9 cellular contexts compared by ENCODE assay signal in the genomic region with DNA sequence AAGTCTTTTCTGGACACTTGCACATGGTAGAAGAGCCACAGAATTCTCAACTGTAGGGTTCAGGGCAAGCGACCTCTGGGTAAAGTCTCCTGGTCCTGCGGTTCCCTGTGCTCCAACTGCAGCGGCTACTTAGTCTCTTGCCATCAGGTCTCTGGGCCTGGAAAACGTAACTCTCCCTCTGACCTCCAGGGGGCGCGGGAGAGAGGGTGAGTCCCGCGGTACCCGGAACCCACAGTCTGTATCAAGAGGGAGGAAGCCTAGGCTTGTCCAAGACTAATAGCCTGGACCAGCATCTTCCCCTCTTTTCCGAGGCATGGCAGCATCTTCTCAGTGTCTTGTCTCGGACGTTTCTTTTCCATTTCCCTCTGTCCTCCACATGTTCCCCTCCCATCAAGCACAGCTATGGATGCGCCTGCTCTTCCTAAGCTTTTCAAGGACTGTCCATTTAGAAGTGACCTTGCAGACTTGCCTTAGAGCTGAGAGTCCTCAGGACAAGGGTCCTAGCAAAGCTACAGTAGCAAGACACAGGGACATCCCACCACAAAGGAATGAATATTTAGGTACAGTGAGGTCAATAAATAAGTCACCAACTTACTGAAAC. TPM values are rescaled to one million over a fixed set of nuclear protein-coding genes. Genes with fewer than 3 reads are reported as not detected.
A peak's percentile ranks its signal among the peaks of the same experiment; 100 is the strongest.
DNase-seq lines count a peak whose midpoint lies in the region; ATAC-seq and TF ChIP-seq lines count a peak whose summit lies in the region.
"Had no signal": no experiment of that assay in that cellular context is flagged by ENCODE, and none has a peak within 500 bp of the region (broad histone marks: within the 10 kb centered on the region; RNA-seq: fewer than 3 reads in every experiment).

No MANE protein-coding gene starts in this region.

- H3K9ac ChIP-seq in neuronal stem cell (ENCODE audit: low read depth, low read length, poor library complexity) = no peak overlapping the region

- H4K8ac ChIP-seq in neuronal stem cell (ENCODE audit: low read depth, low read length) = no peak overlapping the region

- H3K27ac Mint-ChIP-seq in CD4-positive, alpha-beta T cell = no peak overlapping the region
- H3K27ac Mint-ChIP-seq in activated CD8-positive, alpha-beta T cell treated with anti-CD3 and anti-CD28 coated beads, Interleukin-2, amount 10 ng/mL, durations not matched to agents 7 days and 5 days = no peak overlapping the region
- H3K27ac Mint-ChIP-seq: stimulated activated naive CD8-positive, alpha-beta T cell treated with anti-CD3 and anti-CD28 coated beads, Interleukin-15, Interleukin-2, amounts not matched to agents 100 ng/mL and 50 ng/mL, for 24 hours had no signal

- no peak overlapping the region for H3K4me2 ChIP-seq in neuronal stem cell (ENCODE audit: insufficient read depth, low read length, poor library complexity, severe bottlenecking)

- no peak overlapping the region for H3K18ac ChIP-seq in neuronal stem cell (ENCODE audit: low read length)

- no peak overlapping the region for H2BK5ac ChIP-seq in neuronal stem cell (ENCODE audit: low read length)

- peak; percentile 14 to 58 (median 25) for DNase-seq in CD4-positive, alpha-beta T cell
- DNase-seq in NCI-H748 treated with DMSO at 0.1 percent for 48 hours (lab: John Stamatoyannopoulos, UW) (peak; percentile 55), epithelial cell of proximal tubule (ENCODE audit: low read depth) (no peak), neuronal stem cell (ENCODE audit: low spot score) (peak; percentile 62), aorta (peak; percentile 60 to 78), DMS114 treated with DMSO at 0.1 percent for 48 hours (lab: John Stamatoyannopoulos, UW; ENCODE audit: unreplicated experiment) (no peak)
- DNase-seq in activated CD8-positive, alpha-beta T cell treated with anti-CD3 and anti-CD28 coated beads, Interleukin-2, amount 10 ng/mL, durations not matched to agents 7 days and 5 days = peak; percentile 70

- ATAC-seq in CD4-positive, alpha-beta T cell (ENCODE audit: poor library complexity) = peak; percentile 48
- peak; percentile 72 for ATAC-seq in GM21390 (IDR thresholded peaks at IDR 0.05; ENCODE audit: unreplicated experiment)
- peak; percentile 85 for ATAC-seq in activated CD8-positive, alpha-beta T cell treated with anti-CD3 and anti-CD28 coated beads, Interleukin-2, amount 10 ng/mL, durations not matched to agents 7 days and 5 days
- peak; percentile 73 for ATAC-seq in aorta (ENCODE audit: low FRiP score)

- no peaks in the 10 kb centered on the region for H3K9me3 Mint-ChIP-seq in CD4-positive, alpha-beta T cell
- no peaks in the 10 kb centered on the region for H3K9me3 Mint-ChIP-seq in activated CD8-positive, alpha-beta T cell treated with anti-CD3 and anti-CD28 coated beads, Interleukin-2, amount 10 ng/mL, durations not matched to agents 7 days and 5 days (ENCODE audit: insufficient read depth)
- H3K9me3 Mint-ChIP-seq: stimulated activated naive CD8-positive, alpha-beta T cell treated with anti-CD3 and anti-CD28 coated beads, Interleukin-15, Interleukin-2, amounts not matched to agents 100 ng/mL and 50 ng/mL, for 24 hours had no signal

- CTCF ChIA-PET in CD4-positive, alpha-beta T cell (lab: Charles Lee) = interaction anchor here (0.6 to 1.1 kb wide), 5 partner anchors 8 to 135 kb away, joined by 3 to 5 read pairs (median 3); no protein-coding TSS in a partner anchor
- CTCF ChIA-PET in activated CD8-positive, alpha-beta T cell treated with anti-CD3 and anti-CD28 coated beads, Interleukin-2, amount 10 ng/mL, durations not matched to agents 7 days and 5 days (lab: Charles Lee) = interaction anchor here (0.6 to 1.7 kb wide), 9 partner anchors 9 to 446 kb away, joined by 3 to 6 read pairs (median 4); no protein-coding TSS in a partner anchor

- H2BK12ac ChIP-seq in neuronal stem cell (ENCODE audit: low read length) = no peak overlapping the region

- no peaks in the 10 kb centered on the region for H3K79me1 ChIP-seq in neuronal stem cell (ENCODE audit: low read depth, low read length)

- no peak overlapping the region for H2BK15ac ChIP-seq in neuronal stem cell (ENCODE audit: low read length)

- H3K9me3 ChIP-seq in CD4-positive, alpha-beta T cell (ENCODE audit: control insufficient read depth, low read length) = no peaks in the 10 kb centered on the region
- H3K9me3 ChIP-seq in neuronal stem cell (replicated peaks in 1 of 2; ENCODE audit: control insufficient read depth in 2 of 2, insufficient read depth in 1 of 2, low read depth in 1 of 2, low read length in 2 of 2) (no peaks in the 10 kb centered on the region), aorta (ENCODE audit: control insufficient read depth, low read length) (no peaks in the 10 kb centered on the region)

- no peak overlapping the region for H2AK5ac ChIP-seq in neuronal stem cell (ENCODE audit: low read depth, low read length)

- whole genome bisulfite sequencing in neuronal stem cell (ENCODE audit: extremely low coverage in 2 of 2, insufficient read length in 2 of 2, insufficient replicate concordance in 1 of 2), 2 donors = no CpG with 5 or more reads among the region's 13 CpGs
- 25 to 26% methylated on average over 13 of the region's 13 CpGs for WGBS in aorta, 2 donors

- peaks cover 9% of the 10 kb centered on the region for H3K27me3 ChIP-seq in CD4-positive, alpha-beta T cell (ENCODE audit: control insufficient read depth, insufficient read depth, low read length)
- H3K27me3 ChIP-seq in neuronal stem cell (ENCODE audit: control insufficient read depth in 3 of 3, insufficient read depth in 3 of 3, low read depth in 1 of 3, low read length in 3 of 3) (no peaks in the 10 kb centered on the region), aorta (ENCODE audit: control insufficient read depth in 1 of 2, insufficient read depth in 2 of 2, low read length in 1 of 2) (peaks cover 0 to 2% of the 10 kb centered on the region in 2 donors)

- H3K4me3 Mint-ChIP-seq in CD4-positive, alpha-beta T cell = no peak overlapping the region
- H3K4me3 Mint-ChIP-seq in activated CD8-positive, alpha-beta T cell treated with anti-CD3 and anti-CD28 coated beads, Interleukin-2, amount 10 ng/mL, durations not matched to agents 7 days and 5 days = no peak overlapping the region
- H3K4me3 Mint-ChIP-seq: stimulated activated naive CD8-positive, alpha-beta T cell treated with anti-CD3 and anti-CD28 coated beads, Interleukin-15, Interleukin-2, amounts not matched to agents 100 ng/mL and 50 ng/mL, for 24 hours had no signal

- H3K23ac ChIP-seq in neuronal stem cell (ENCODE audit: low read depth, low read length, poor library complexity) = no peak overlapping the region

- H3K27me3 Mint-ChIP-seq in CD4-positive, alpha-beta T cell = peaks cover 67% of the 10 kb centered on the region
- H3K27me3 Mint-ChIP-seq in activated CD8-positive, alpha-beta T cell treated with anti-CD3 and anti-CD28 coated beads, Interleukin-2, amount 10 ng/mL, durations not matched to agents 7 days and 5 days (ENCODE audit: low read depth) = peaks cover 30% of the 10 kb centered on the region

- H3K36me3 ChIP-seq in neuronal stem cell (replicated peaks in 1 of 2; ENCODE audit: control insufficient read depth in 2 of 2, insufficient read depth in 2 of 2, low read length in 2 of 2) = no peaks in the 10 kb centered on the region
- no peaks in the 10 kb centered on the region for H3K36me3 ChIP-seq in aorta (ENCODE audit: control insufficient read depth in 1 of 2, insufficient read depth in 2 of 2, low read length in 1 of 2)

- POLR2A ChIA-PET in CD4-positive, alpha-beta T cell (lab: Charles Lee) = no interaction called here
- POLR2A ChIA-PET in activated CD8-positive, alpha-beta T cell treated with anti-CD3 and anti-CD28 coated beads, Interleukin-2, amount 10 ng/mL, durations not matched to agents 7 days and 5 days (lab: Charles Lee) = no interaction called here

- H3K14ac ChIP-seq in neuronal stem cell (ENCODE audit: low read length) = no peak overlapping the region

- intact Hi-C loops in CD4-positive, alpha-beta T cell (cut with DNase I, micrococcal nuclease) = loop anchor here in 1 of 2 experiments (2.0 to 10.0 kb wide), 2 partner anchors 316 to 742 kb away; no protein-coding TSS in a partner anchor
- intact Hi-C loops in aorta (cut with DNase I) = loop anchor here in 1 of 2 donors (1.0 kb wide), 1 partner anchor 316 kb away; no protein-coding TSS in a partner anchor

- H2AFZ ChIP-seq in neuronal stem cell (ENCODE audit: low read length) = no peak overlapping the region

- H3K36me3 Mint-ChIP-seq in CD4-positive, alpha-beta T cell (ENCODE audit: low read depth) = no peaks in the 10 kb centered on the region
- H3K36me3 Mint-ChIP-seq in activated CD8-positive, alpha-beta T cell treated with anti-CD3 and anti-CD28 coated beads, Interleukin-2, amount 10 ng/mL, durations not matched to agents 7 days and 5 days (ENCODE audit: low read depth) = no peaks in the 10 kb centered on the region

- no peak overlapping the region for H2BK120ac ChIP-seq in neuronal stem cell (ENCODE audit: low read depth, low read length)

- H4K91ac ChIP-seq in neuronal stem cell (ENCODE audit: low read depth, low read length, poor library complexity) = no peak overlapping the region

- peak; percentile 64 for TF ChIP-seq CTCF in CD4-positive, alpha-beta T cell (IDR thresholded peaks at IDR 0.05)
- TF ChIP-seq CTCF in epithelial cell of proximal tubule (conservative IDR thresholded peaks at IDR 0.05; ENCODE audit: low read depth, low read length) = peak; percentile 82

- H3K4me3 ChIP-seq in epithelial cell of proximal tubule (ENCODE audit: low read depth, low read length) (no peak overlapping the region), neuronal stem cell (ENCODE audit: low read length in 2 of 2) (no peak overlapping the region), aorta (ENCODE audit: low read length in 2 of 2) (no peak overlapping the region)

- H3K27ac ChIP-seq in CD4-positive, alpha-beta T cell (ENCODE audit: low read depth, low read length) = no peak overlapping the region
- H3K27ac ChIP-seq in neuronal stem cell (replicated peaks; ENCODE audit: low read length) = no peak overlapping the region
- no peak overlapping the region for H3K27ac ChIP-seq in aorta (ENCODE audit: low read depth in 1 of 2, low read length in 2 of 2)

- peaks cover 0 to 6% of the 10 kb centered on the region in 2 donors for H3K4me1 ChIP-seq in neuronal stem cell (ENCODE audit: control insufficient read depth in 2 of 2, insufficient read depth in 1 of 2, low read depth in 1 of 2, low read length in 2 of 2)
- no peaks in the 10 kb centered on the region for H3K4me1 ChIP-seq in aorta (ENCODE audit: control insufficient read depth in 1 of 2, insufficient read depth in 2 of 2, low read length in 2 of 2)

- H3K4ac ChIP-seq in neuronal stem cell (ENCODE audit: low read length) = no peak overlapping the region

- no peaks in the 10 kb centered on the region for H3K4me1 Mint-ChIP-seq in CD4-positive, alpha-beta T cell (ENCODE audit: low read depth)
- no peaks in the 10 kb centered on the region for H3K4me1 Mint-ChIP-seq in activated CD8-positive, alpha-beta T cell treated with anti-CD3 and anti-CD28 coated beads, Interleukin-2, amount 10 ng/mL, durations not matched to agents 7 days and 5 days (ENCODE audit: low read depth)

RNA-seq across cellular contexts. Expression of gene FSTL4, which starts 59.3 kb away (rescaled TPM):
- not detected for total RNA-seq in CD4-positive, alpha-beta T cell
- not detected for total RNA-seq in activated CD8-positive, alpha-beta T cell treated with anti-CD3 and anti-CD28 coated beads, Interleukin-2, amount 10 ng/mL, durations not matched to agents 7 days and 5 days
- total RNA-seq in epithelial cell of proximal tubule (not detected in 2 replicates), aorta (under 1 TPM in 1 of 2 donors, not detected in 1; 0.42 TPM)
- polyA plus RNA-seq in neuronal stem cell (2013, experiment 1 of 2) = 0.93 TPM
- 0.94 TPM for polyA plus RNA-seq in neuronal stem cell (2013, experiment 2 of 2)
- not detected for polyA plus RNA-seq in aorta

Comparison
In these comparisons a context has a peak if more than half of its experiments do, and no peak if none do; other contexts are left out.
1. DNase-seq: peak in CD4-positive, alpha-beta T cell (10 of 10), NCI-H748 treated with DMSO at 0.1 percent for 48 hours (single experiment), activated CD8-positive, alpha-beta T cell treated with anti-CD3 and anti-CD28 coated beads, Interleukin-2, amount 10 ng/mL, durations not matched to agents 7 days and 5 days (single experiment), neuronal stem cell (single experiment) and aorta (2 of 2); none in epithelial cell of proximal tubule (single experiment) and DMS114 treated with DMSO at 0.1 percent for 48 hours (single experiment).
2. Peak in every context shown above with its lines, with median percentiles within 50 percentile points of each other: ATAC-seq.